8 cellular contexts compared by ENCODE assay signal in the genomic region with DNA sequence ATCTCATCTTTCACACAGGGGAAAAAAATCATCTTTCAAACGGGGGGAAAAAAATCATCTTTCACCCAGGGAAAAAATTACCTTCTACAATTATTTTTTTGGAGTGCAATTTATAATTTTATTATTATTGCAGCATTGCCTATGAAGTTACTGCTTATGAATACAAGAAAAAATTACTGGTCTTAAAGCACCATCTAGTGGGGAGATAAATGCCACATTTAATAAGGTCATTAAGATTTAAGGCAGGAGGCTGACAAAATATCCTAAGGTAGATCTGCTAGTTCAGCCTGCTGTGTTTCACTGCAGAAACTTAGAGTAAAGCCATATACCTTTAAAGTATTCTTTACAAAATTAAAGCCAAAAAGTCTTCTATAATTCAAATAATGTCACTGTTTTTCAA. TPM values are rescaled to one million over a fixed set of nuclear protein-coding genes. Genes with fewer than 3 reads are reported as not detected.
DNase-seq lines count a peak whose midpoint lies in the region; ATAC-seq and TF ChIP-seq lines count a peak whose summit lies in the region.

No MANE protein-coding gene starts in this region.

- no peak overlapping the region for H3K4me3 Mint-ChIP-seq in activated T-cell treated with anti-CD3 and anti-CD28 coated beads, Interleukin-2, amount 50 U/mL, for 24 hours

- 59 to 73% methylated on average over 1 of the region's 1 CpG for WGBS in tibial nerve, 2 donors

- no peak for ATAC-seq in HG02571 (IDR thresholded peaks at IDR 0.05; ENCODE audit: unreplicated experiment)

- no peaks in the 10 kb centered on the region for H3K4me1 Mint-ChIP-seq in activated T-cell treated with anti-CD3 and anti-CD28 coated beads, Interleukin-2, amount 50 U/mL, for 24 hours (ENCODE audit: low read depth)

- no peak overlapping the region for H3K27ac Mint-ChIP-seq in activated T-cell treated with anti-CD3 and anti-CD28 coated beads, Interleukin-2, amount 50 U/mL, for 24 hours

- no peaks in the 10 kb centered on the region for H3K27me3 Mint-ChIP-seq in activated T-cell treated with anti-CD3 and anti-CD28 coated beads, Interleukin-2, amount 50 U/mL, for 24 hours

- peaks cover 0 to 2% (median 0%) of the 10 kb centered on the region in 3 donors for H3K36me3 ChIP-seq in tibial nerve

- H3K27ac ChIP-seq in tibial nerve, result no peak overlapping the region

- no peak overlapping the region for H3K4me3 ChIP-seq in tibial nerve

- H3K27me3 ChIP-seq in tibial nerve, result no peaks in the 10 kb centered on the region

- no peaks in the 10 kb centered on the region for H3K9me3 Mint-ChIP-seq in activated T-cell treated with anti-CD3 and anti-CD28 coated beads, Interleukin-2, amount 50 U/mL, for 24 hours

- TF ChIP-seq POLR2A in tibial nerve (IDR thresholded peaks at IDR 0.05), result no peak

- peaks cover 53% of the 10 kb centered on the region for H3K36me3 Mint-ChIP-seq in activated T-cell treated with anti-CD3 and anti-CD28 coated beads, Interleukin-2, amount 50 U/mL, for 24 hours (ENCODE audit: low read depth)

- DNase-seq in NCI-H82 (lab: John Stamatoyannopoulos, UW), result peak; percentile 20
- DNase-seq in NCI-H82 treated with DMSO at 0.1 percent for 48 hours (lab: John Stamatoyannopoulos, UW; ENCODE audit: unreplicated experiment), result no peak
- peak; percentile 34 for DNase-seq in RPMI8226
- peak; percentile 31 for DNase-seq in foreskin melanocyte
- no peak for DNase-seq in tibial nerve (ENCODE audit: low spot score in 2 of 2)
- DNase-seq in activated T-cell treated with anti-CD3 and anti-CD28 coated beads, Interleukin-2, amount 50 U/mL, for 24 hours, result no peak
- no peak for DNase-seq in mucosa of gallbladder (ENCODE audit: low spot score)

- H3K9me3 ChIP-seq in tibial nerve, result no peaks in the 10 kb centered on the region

- no peaks in the 10 kb centered on the region for H3K4me1 ChIP-seq in tibial nerve

- peak in 3 of 5 experiments; percentile 16 to 30 (median 28) for TF ChIP-seq CTCF in tibial nerve (IDR thresholded peaks at IDR 0.05)

- no peak for TF ChIP-seq EP300 in tibial nerve (IDR thresholded peaks at IDR 0.05)

RNA-seq across cellular contexts. Expression of a gene that starts 13.7 kb away (rescaled TPM):
- total RNA-seq in tibial nerve (1 to 10 TPM in 2 of 4 donors, under 1 TPM in 2; under 0.01 to 3.5 (median 1.4) TPM), mucosa of gallbladder (0.92 TPM)

Comparison
In these comparisons a context has a peak if more than half of its experiments do, and no peak if none do; other contexts are left out.
1. DNase-seq: peak in NCI-H82 (single experiment), RPMI8226 (single experiment) and foreskin melanocyte (single experiment); none in NCI-H82 treated with DMSO at 0.1 percent for 48 hours (single experiment), tibial nerve (0 of 2), activated T-cell treated with anti-CD3 and anti-CD28 coated beads, Interleukin-2, amount 50 U/mL, for 24 hours (single experiment) and mucosa of gallbladder (single experiment).